1 cellular context compared by ENCODE assay signal in the genomic region with DNA sequence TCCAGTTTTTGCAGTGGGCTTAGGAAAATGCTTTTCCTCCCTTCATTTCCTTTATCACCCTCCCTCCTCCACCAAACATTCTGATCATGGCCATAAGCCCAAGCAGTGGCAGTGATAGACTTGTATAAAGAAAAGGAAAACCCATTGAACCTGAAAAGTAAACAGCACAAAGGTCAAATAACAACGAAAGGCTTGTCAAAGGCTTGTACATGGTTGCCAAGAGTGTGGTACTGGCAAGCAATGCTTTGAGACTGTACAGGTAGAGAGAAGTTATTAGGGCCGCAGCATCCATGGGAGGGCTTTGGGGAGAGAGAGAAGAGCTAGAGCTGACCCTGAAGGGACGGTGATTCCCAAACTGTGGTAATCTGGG.
TF ChIP-seq lines count a peak whose summit lies in the region.

No MANE protein-coding gene starts in this region.

TF ChIP-seq in HepG2, 621 proteins besides CTCF, POLR2A, EP300 and RAD21 (continued from another document):
- TF ChIP-seq, protein P1, sequence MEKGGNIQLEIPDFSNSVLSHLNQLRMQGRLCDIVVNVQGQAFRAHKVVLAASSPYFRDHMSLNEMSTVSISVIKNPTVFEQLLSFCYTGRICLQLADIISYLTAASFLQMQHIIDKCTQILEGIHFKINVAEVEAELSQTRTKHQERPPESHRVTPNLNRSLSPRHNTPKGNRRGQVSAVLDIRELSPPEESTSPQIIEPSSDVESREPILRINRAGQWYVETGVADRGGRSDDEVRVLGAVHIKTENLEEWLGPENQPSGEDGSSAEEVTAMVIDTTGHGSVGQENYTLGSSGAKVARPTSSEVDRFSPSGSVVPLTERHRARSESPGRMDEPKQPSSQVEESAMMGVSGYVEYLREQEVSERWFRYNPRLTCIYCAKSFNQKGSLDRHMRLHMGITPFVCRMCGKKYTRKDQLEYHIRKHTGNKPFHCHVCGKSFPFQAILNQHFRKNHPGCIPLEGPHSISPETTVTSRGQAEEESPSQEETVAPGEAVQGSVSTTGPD (CRISPR knock-in tag; IDR thresholded peaks at IDR 0.05), result peak; percentile 88
- TF ChIP-seq FOXA1 (IDR thresholded peaks at IDR 0.05) (no peak), FOXA1 (CRISPR knock-in tag; IDR thresholded peaks at IDR 0.05) (peak; percentile 79), HNF4A (CRISPR knock-in tag; IDR thresholded peaks at IDR 0.05) (peak; percentile 79), ZNF629 (CRISPR knock-in tag; conservative IDR thresholded peaks at IDR 0.05) (0 out of 2 replicates have a peak, but pooled peaks have one; percentile 7), HOXD1 (CRISPR knock-in tag; IDR thresholded peaks at IDR 0.05) (0 out of 2 replicates have a peak, but pooled peaks have one; percentile 15), SOX6 (IDR thresholded peaks at IDR 0.05) (no peak), SOX6 (CRISPR knock-in tag; IDR thresholded peaks at IDR 0.05) (0 out of 2 replicates have a peak, but pooled peaks have one; percentile 7), PPARG (CRISPR knock-in tag; conservative IDR thresholded peaks at IDR 0.05) (peak; percentile 66), HNF4G (IDR thresholded peaks at IDR 0.05; ENCODE audit: borderline replicate concordance, low read depth, low read length) (peak; percentile 63), HNF4G (CRISPR knock-in tag; IDR thresholded peaks at IDR 0.05; ENCODE audit: borderline replicate concordance, low read depth) (0 out of 2 replicates have a peak, but pooled peaks have one; percentile 25), SOX13 (IDR thresholded peaks at IDR 0.05) (no peak), SOX13 (CRISPR knock-in tag; conservative IDR thresholded peaks at IDR 0.05 in 1 of 2, IDR thresholded peaks at IDR 0.05 in 1 of 2) (peak in 1 of 2 experiments; percentile 22; a peak in 1 of 4 replicates), ZNF644 (CRISPR knock-in tag; IDR thresholded peaks at IDR 0.05; ENCODE audit: low read depth) (peak; percentile 87), FOXA3 (CRISPR knock-in tag; IDR thresholded peaks at IDR 0.05) (peak; percentile 77), DMAP1 (CRISPR knock-in tag; IDR thresholded peaks at IDR 0.05) (no peak), DNMT1 (CRISPR knock-in tag; IDR thresholded peaks at IDR 0.05) (no peak), KDM5A (IDR thresholded peaks at IDR 0.05; ENCODE audit: borderline replicate concordance, low read length) (no peak)
- TF ChIP-seq, protein P2, sequence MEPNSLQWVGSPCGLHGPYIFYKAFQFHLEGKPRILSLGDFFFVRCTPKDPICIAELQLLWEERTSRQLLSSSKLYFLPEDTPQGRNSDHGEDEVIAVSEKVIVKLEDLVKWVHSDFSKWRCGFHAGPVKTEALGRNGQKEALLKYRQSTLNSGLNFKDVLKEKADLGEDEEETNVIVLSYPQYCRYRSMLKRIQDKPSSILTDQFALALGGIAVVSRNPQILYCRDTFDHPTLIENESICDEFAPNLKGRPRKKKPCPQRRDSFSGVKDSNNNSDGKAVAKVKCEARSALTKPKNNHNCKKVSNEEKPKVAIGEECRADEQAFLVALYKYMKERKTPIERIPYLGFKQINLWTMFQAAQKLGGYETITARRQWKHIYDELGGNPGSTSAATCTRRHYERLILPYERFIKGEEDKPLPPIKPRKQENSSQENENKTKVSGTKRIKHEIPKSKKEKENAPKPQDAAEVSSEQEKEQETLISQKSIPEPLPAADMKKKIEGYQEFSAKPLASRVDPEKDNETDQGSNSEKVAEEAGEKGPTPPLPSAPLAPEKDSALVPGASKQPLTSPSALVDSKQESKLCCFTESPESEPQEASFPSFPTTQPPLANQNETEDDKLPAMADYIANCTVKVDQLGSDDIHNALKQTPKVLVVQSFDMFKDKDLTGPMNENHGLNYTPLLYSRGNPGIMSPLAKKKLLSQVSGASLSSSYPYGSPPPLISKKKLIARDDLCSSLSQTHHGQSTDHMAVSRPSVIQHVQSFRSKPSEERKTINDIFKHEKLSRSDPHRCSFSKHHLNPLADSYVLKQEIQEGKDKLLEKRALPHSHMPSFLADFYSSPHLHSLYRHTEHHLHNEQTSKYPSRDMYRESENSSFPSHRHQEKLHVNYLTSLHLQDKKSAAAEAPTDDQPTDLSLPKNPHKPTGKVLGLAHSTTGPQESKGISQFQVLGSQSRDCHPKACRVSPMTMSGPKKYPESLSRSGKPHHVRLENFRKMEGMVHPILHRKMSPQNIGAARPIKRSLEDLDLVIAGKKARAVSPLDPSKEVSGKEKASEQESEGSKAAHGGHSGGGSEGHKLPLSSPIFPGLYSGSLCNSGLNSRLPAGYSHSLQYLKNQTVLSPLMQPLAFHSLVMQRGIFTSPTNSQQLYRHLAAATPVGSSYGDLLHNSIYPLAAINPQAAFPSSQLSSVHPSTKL (CRISPR knock-in tag; IDR thresholded peaks at IDR 0.05), result 0 out of 2 replicates have a peak, but pooled peaks have one; percentile 11
- TF ChIP-seq, protein P3, sequence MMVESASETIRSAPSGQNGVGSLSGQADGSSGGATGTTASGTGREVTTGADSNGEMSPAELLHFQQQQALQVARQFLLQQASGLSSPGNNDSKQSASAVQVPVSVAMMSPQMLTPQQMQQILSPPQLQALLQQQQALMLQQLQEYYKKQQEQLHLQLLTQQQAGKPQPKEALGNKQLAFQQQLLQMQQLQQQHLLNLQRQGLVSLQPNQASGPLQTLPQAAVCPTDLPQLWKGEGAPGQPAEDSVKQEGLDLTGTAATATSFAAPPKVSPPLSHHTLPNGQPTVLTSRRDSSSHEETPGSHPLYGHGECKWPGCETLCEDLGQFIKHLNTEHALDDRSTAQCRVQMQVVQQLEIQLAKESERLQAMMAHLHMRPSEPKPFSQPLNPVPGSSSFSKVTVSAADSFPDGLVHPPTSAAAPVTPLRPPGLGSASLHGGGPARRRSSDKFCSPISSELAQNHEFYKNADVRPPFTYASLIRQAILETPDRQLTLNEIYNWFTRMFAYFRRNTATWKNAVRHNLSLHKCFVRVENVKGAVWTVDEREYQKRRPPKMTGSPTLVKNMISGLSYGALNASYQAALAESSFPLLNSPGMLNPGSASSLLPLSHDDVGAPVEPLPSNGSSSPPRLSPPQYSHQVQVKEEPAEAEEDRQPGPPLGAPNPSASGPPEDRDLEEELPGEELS (CRISPR knock-in tag; IDR thresholded peaks at IDR 0.05), result 0 out of 2 replicates have a peak, but pooled peaks have one; percentile 16
- TF ChIP-seq, protein P4, sequence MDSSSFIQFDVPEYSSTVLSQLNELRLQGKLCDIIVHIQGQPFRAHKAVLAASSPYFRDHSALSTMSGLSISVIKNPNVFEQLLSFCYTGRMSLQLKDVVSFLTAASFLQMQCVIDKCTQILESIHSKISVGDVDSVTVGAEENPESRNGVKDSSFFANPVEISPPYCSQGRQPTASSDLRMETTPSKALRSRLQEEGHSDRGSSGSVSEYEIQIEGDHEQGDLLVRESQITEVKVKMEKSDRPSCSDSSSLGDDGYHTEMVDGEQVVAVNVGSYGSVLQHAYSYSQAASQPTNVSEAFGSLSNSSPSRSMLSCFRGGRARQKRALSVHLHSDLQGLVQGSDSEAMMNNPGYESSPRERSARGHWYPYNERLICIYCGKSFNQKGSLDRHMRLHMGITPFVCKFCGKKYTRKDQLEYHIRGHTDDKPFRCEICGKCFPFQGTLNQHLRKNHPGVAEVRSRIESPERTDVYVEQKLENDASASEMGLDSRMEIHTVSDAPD (CRISPR knock-in tag; IDR thresholded peaks at IDR 0.05), result 0 out of 2 replicates have a peak, but pooled peaks have one; percentile 44
